In the genomic region with DNA sequence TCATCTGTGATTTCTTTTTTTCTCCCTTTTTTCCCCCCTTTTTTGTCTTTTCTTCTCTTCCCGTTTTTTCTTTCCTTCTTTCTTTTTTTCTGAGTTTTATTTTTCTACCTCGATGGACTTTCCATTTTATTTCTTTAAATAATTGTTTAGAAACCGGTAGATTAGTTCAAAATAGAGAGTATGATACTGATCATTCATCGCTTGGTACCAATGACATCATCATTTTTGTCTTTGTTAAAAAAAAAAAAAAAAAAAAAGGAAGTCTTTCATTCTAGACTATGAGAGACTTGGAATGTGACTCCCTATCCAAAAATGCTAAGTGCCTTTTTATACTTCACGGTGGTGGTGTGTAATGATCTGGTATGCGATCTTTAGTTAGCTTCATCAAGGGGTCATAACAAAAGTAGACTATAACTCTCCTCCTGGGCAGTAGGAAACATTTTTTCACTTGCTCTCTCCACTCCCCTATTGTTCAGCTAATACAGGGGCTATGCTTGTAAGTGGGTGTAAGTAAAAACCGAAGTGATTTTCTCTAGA, we compare ENCODE assay signal across 20 cellular contexts.
DNase-seq lines count a peak whose midpoint lies in the region; ATAC-seq, FAIRE-seq and TF ChIP-seq lines count a peak whose summit lies in the region.
"Had no signal": no experiment of that assay in that cellular context is flagged by ENCODE, and none has a peak within 500 bp of the region (broad histone marks: within the 10 kb centered on the region; RNA-seq: fewer than 3 reads in every experiment).

No MANE protein-coding gene starts in this region.

- H3K36me3 ChIP-seq in A673 (ENCODE audit: insufficient read depth, low read length, poor library complexity, severe bottlenecking) (no peaks in the 10 kb centered on the region), GM12878 (ENCODE audit: control insufficient read depth in 2 of 2, insufficient read depth in 2 of 2, low read length in 1 of 2) (no peaks in the 10 kb centered on the region), kidney (ENCODE audit: control insufficient read depth in 1 of 2, insufficient read depth in 2 of 2, low read length in 2 of 2) (no peaks in the 10 kb centered on the region)
- H3K36me3 ChIP-seq: SJSA1 had no signal

- H4K20me1 ChIP-seq in GM12878 (ENCODE audit: control insufficient read depth, insufficient read depth): no peaks in the 10 kb centered on the region

- no peaks in the 10 kb centered on the region for H3K27me3 ChIP-seq in A673 (replicated peaks; ENCODE audit: insufficient read depth, low read depth, low read length, poor library complexity)
- no peaks in the 10 kb centered on the region for H3K27me3 ChIP-seq in GM12878 (replicated peaks in 1 of 2; ENCODE audit: control insufficient read depth in 2 of 2, insufficient read depth in 2 of 2, low read length in 1 of 2)
- H3K27me3 ChIP-seq: SJSA1 had no signal

- FAIRE-seq in GM12878 (lab: Jason Lieb, UNC) (no peak), GM19239 (lab: Jason Lieb, UNC) (no peak), kidney (lab: Jason Lieb, UNC) (no peak)

- H3K4me1 ChIP-seq in A673 (ENCODE audit: insufficient read depth, low read length, poor library complexity, severe bottlenecking): no peaks in the 10 kb centered on the region
- no peaks in the 10 kb centered on the region for H3K4me1 ChIP-seq in GM12878 (ENCODE audit: control insufficient read depth, insufficient read depth, low read length)
- no peaks in the 10 kb centered on the region for H3K4me1 ChIP-seq in kidney (ENCODE audit: control insufficient read depth in 1 of 2, insufficient read depth in 1 of 2, low read depth in 1 of 2, low read length in 2 of 2)
- H3K4me1 ChIP-seq: SJSA1 had no signal

- H3K9ac ChIP-seq in GM12878 (ENCODE audit: control insufficient read depth, insufficient read depth, low read length) (no peak overlapping the region), kidney (ENCODE audit: low read length in 2 of 2) (no peak overlapping the region)

- no peak for TF ChIP-seq POLR2A in GM12878 (IDR thresholded peaks at IDR 0.05; ENCODE audit: low read depth, low read length)

- no peak overlapping the region for H2AFZ ChIP-seq in GM12878 (ENCODE audit: control insufficient read depth, low read depth, low read length)

- TF ChIP-seq RAD21 in GM12878 (IDR thresholded peaks at IDR 0.05; ENCODE audit: insufficient read depth, low read depth, low read length): no peak

- no peak overlapping the region for H3K4me2 ChIP-seq in GM12878 (ENCODE audit: control insufficient read depth, insufficient read depth)

- intact Hi-C loops in A673 (cut with micrococcal nuclease; ENCODE audit: unreplicated experiment) (no loop called here), GM12878 (cut with micrococcal nuclease; ENCODE audit: unreplicated experiment) (no loop called here), kidney (cut with DNase I) (no loop called here)

- no peak for TF ChIP-seq EP300 in GM12878 (IDR thresholded peaks at IDR 0.05; ENCODE audit: borderline replicate concordance in 1 of 2, control insufficient read depth in 1 of 2, low read depth in 2 of 2, low read length in 2 of 2)

- CTCF ChIA-PET in A673 (lab: Charles Lee): no interaction called here
- CTCF ChIA-PET in GM12878 (lab: Yijun Ruan, JAX): interaction anchor here (0.9 kb wide), 1 partner anchor 344 kb away, joined by 5 read pairs; no protein-coding TSS in a partner anchor

- no peaks in the 10 kb centered on the region for H3K79me2 ChIP-seq in GM12878 (ENCODE audit: control insufficient read depth, insufficient read depth, low read length)

- SMC1A ChIA-PET in GM12878 (lab: Charles Lee; ENCODE audit: uncharacterized antibody, unreplicated experiment): no interaction called here

- BruUV-seq in A673 (replicated peaks; lab: Mats Ljungman, UMichigan): no TSS peak
- no TSS peak for BruUV-seq in GM12878 (replicated peaks; lab: Mats Ljungman, UMichigan)

- in situ Hi-C loops in GM12878 (cut with MboI): no loop called here

- ATAC-seq in GM12878 (no peak), GM21619 (IDR thresholded peaks at IDR 0.05; ENCODE audit: unreplicated experiment) (no peak)
- ATAC-seq: HCT116, PC-3 had no signal

- H3K4me3 ChIP-seq in A673 (ENCODE audit: low read depth, low read length, poor library complexity, severe bottlenecking): no peak overlapping the region
- no peak overlapping the region for H3K4me3 ChIP-seq in GM12878
- no peak overlapping the region for H3K4me3 ChIP-seq in kidney (ENCODE audit: low read length in 2 of 2)
- H3K4me3 ChIP-seq: SJSA1 had no signal

- POLR2A ChIA-PET in A673 (lab: Charles Lee; ENCODE audit: low non-redundant PET): no interaction called here
- POLR2A ChIA-PET in GM12878 (lab: Charles Lee): no interaction called here

- DNase-seq in A673 (ENCODE audit: low spot score): peak; percentile 28
- DNase-seq in EL: peak; percentile 78
- DNase-seq in RPMI7951 (ENCODE audit: low read depth): peak; percentile 4
- no peak for DNase-seq in GM12878 (ENCODE audit: low read depth, low spot score)
- no peak for DNase-seq in GM19239 (ENCODE audit: insufficient read length, low spot score)
- no peak for DNase-seq in kidney
- no peak for DNase-seq in SK-N-DZ (ENCODE audit: low spot score)
- DNase-seq: C1 segment of cervical spinal cord, DND-41, GF-D8, GOT3, NCI-H1048, NCI-H1436 treated with DMSO at 0.1 percent for 48 hours, NCI-H2029, NCI-H345, NCI-H526, PC-3 had no signal

- TF ChIP-seq CTCF in A673 (conservative IDR thresholded peaks at IDR 0.05; ENCODE audit: low read depth, low read length) (no peak), GM12878 (IDR thresholded peaks at IDR 0.05 in 2 of 3, conservative IDR thresholded peaks at IDR 0.05 in 1 of 3; ENCODE audit: control insufficient read depth in 2 of 3, extremely low read depth in 1 of 3, insufficient read depth in 1 of 3, low read depth in 3 of 3, low read length in 3 of 3) (no peak), kidney (IDR thresholded peaks at IDR 0.05; ENCODE audit: borderline replicate concordance, extremely low read depth, insufficient read depth) (no peak)

- WGBS in GM12878 (ENCODE audit: insufficient coverage, insufficient replicate concordance, low lambda C conversion rate, missing lambda C conversion rate): 33% methylated on average over 7 of the region's 7 CpGs

- no peak overlapping the region for H3K27ac ChIP-seq in A673 (ENCODE audit: low read depth, low read length, poor library complexity, severe bottlenecking)
- H3K27ac ChIP-seq in GM12878 (ENCODE audit: control insufficient read depth, insufficient read depth): no peak overlapping the region
- no peak overlapping the region for H3K27ac ChIP-seq in kidney (ENCODE audit: low read depth in 2 of 2, low read length in 2 of 2)
- H3K27ac ChIP-seq: SJSA1 had no signal

- RAD21 ChIA-PET in GM12878 (lab: Charles Lee; ENCODE audit: unreplicated experiment): no interaction called here

- H3K9me3 ChIP-seq in A673 (ENCODE audit: low read depth, low read length, poor library complexity, severe bottlenecking): no peaks in the 10 kb centered on the region
- H3K9me3 ChIP-seq in GM12878 (replicated peaks; ENCODE audit: control insufficient read depth, insufficient read depth, low read length): no peaks in the 10 kb centered on the region
- H3K9me3 ChIP-seq in kidney (ENCODE audit: control insufficient read depth in 1 of 2, low read length in 2 of 2): no peaks in the 10 kb centered on the region
- H3K9me3 ChIP-seq: SJSA1 had no signal

TF ChIP-seq in GM12878, 131 proteins besides CTCF, POLR2A, EP300 and RAD21:
- TF ChIP-seq ATF7 (IDR thresholded peaks at IDR 0.05; ENCODE audit: low read depth): 0 out of 2 replicates have a peak, but pooled peaks have one; percentile 31
- no peak for TF ChIP-seq CBFB (IDR thresholded peaks at IDR 0.05; ENCODE audit: low read depth)

Comparison
In these comparisons a context has a peak if more than half of its experiments do, and no peak if none do; other contexts are left out.
1. DNase-seq: peak in A673 (single experiment), EL (single experiment) and RPMI7951 (single experiment); none in GM12878 (single experiment), GM19239 (single experiment), kidney (single experiment) and SK-N-DZ (single experiment).